Comparison of ENCODE assay signal across 11 cellular contexts in the genomic region with DNA sequence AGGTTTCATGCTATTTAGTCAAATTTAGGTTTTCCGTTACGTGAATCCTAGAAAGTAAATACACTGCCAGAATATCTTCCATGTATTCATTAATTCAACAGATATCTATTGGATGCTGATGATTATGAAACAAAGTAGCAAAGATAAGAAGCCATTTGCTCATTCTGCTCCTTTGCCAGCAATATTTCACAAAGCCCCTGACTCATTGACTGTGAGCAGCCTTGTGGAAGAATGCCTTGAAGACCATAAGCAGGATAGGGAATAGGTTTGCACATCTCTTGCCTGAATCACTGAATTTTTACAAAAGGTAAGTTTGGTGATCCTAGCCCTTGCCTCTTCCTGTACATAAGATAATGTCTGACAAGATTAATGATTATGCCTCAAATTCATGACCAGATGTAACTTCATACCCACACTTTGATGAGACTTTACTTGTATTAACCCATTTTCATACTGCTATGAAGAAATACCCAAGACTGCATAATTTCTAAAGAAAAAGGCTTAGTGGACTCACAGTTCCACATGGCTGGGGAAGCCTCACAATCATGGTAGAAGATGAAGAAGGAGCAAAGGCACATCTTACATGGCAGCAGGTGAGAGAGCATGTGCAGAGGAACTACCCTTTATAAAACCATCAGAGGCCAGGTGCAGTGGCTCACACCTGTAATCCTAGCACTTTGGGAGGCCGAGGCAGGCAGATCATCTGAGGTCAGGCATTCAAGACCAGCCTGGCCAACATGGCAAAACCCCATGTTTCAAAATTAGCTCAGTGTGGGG. TPM values are rescaled to one million over a fixed set of nuclear protein-coding genes. Genes with fewer than 3 reads are reported as not detected.
DNase-seq lines count a peak whose midpoint lies in the region; ATAC-seq, FAIRE-seq and TF ChIP-seq lines count a peak whose summit lies in the region.
"Had no signal": no experiment of that assay in that cellular context is flagged by ENCODE, and none has a peak within 500 bp of the region (broad histone marks: within the 10 kb centered on the region; RNA-seq: fewer than 3 reads in every experiment).

No MANE protein-coding gene starts in this region.

- FAIRE-seq in frontal cortex (lab: Jason Lieb, UNC), result no peak

- H3K36me3 ChIP-seq in GM23338 (ENCODE audit: insufficient read depth) (0 out of 2 replicates have a peak, but pooled peaks cover 4% of the 10 kb centered on the region), adipocyte (ENCODE audit: control insufficient read depth, insufficient read depth, low read length, severe bottlenecking) (no peaks in the 10 kb centered on the region), kidney epithelial cell (ENCODE audit: control insufficient read depth, insufficient read depth, low read length) (no peaks in the 10 kb centered on the region), heart right ventricle (no peaks in the 10 kb centered on the region)
- H3K36me3 ChIP-seq: cardiac muscle cell, prostate gland had no signal

- no peak overlapping the region for H3K27ac Mint-ChIP-seq in GM23338

- H3K9me3 Mint-ChIP-seq in GM23338, result peaks cover 19% of the 10 kb centered on the region

- H3K4me3 ChIP-seq in GM23338 (peak overlapping the region; percentile 96; the same call in 1 of the 2 replicates), adipocyte (ENCODE audit: low read length) (no peak overlapping the region), kidney epithelial cell (ENCODE audit: low read depth, low read length) (no peak overlapping the region), heart right ventricle (no peak overlapping the region)

- no peaks in the 10 kb centered on the region for H4K20me1 ChIP-seq in GM23338 (replicated peaks; ENCODE audit: insufficient read depth)

- H3K4me3 Mint-ChIP-seq in GM23338, result peak overlapping the region; percentile 58

- intact Hi-C loops in heart right ventricle (cut with DNase I), result no loop called here

- H3K27ac ChIP-seq in GM23338 (ENCODE audit: low read depth) (no peak overlapping the region), heart right ventricle (no peak overlapping the region)
- H3K27ac ChIP-seq: cardiac muscle cell, KMS-11, prostate gland had no signal

- no peaks in the 10 kb centered on the region for H3F3A ChIP-seq in GM23338 (replicated peaks; ENCODE audit: low read depth)

- peaks cover 19% of the 10 kb centered on the region for H3K4me1 Mint-ChIP-seq in GM23338

- H2AFZ ChIP-seq in GM23338, result no peak overlapping the region

- no peak for ATAC-seq in GM23338
- no peak for ATAC-seq in heart right ventricle
- ATAC-seq in HG03439 (IDR thresholded peaks at IDR 0.05; ENCODE audit: unreplicated experiment), result no peak

- WGBS in heart right ventricle, 2 donors, result 65 to 69% methylated on average over 3 of the region's 3 CpGs

- H3K36me3 Mint-ChIP-seq in GM23338 (ENCODE audit: low read depth), result peaks cover 41% of the 10 kb centered on the region

- TF ChIP-seq CTCF in AG09319 (IDR thresholded peaks at IDR 0.05; ENCODE audit: low read depth, low read length) (no peak), GM23338 (conservative IDR thresholded peaks at IDR 0.05; ENCODE audit: low read depth in 2 of 2) (no peak), kidney epithelial cell (IDR thresholded peaks at IDR 0.05; ENCODE audit: insufficient read depth, low read length, poor library complexity, severe bottlenecking) (no peak), heart right ventricle (IDR thresholded peaks at IDR 0.05) (no peak)

- H3K9me2 ChIP-seq in GM23338 (ENCODE audit: insufficient read depth), result 0 out of 2 replicates have a peak, but pooled peaks cover 5% of the 10 kb centered on the region

- H3K9me3 ChIP-seq in adipocyte (ENCODE audit: control insufficient read depth, low read length) (no peaks in the 10 kb centered on the region), heart right ventricle (no peaks in the 10 kb centered on the region)
- H3K9me3 ChIP-seq: prostate gland had no signal

- H3K27me3 ChIP-seq in GM23338 (ENCODE audit: insufficient read depth) (no peaks in the 10 kb centered on the region), adipocyte (replicated peaks; ENCODE audit: control insufficient read depth, insufficient read depth, low read length) (no peaks in the 10 kb centered on the region), kidney epithelial cell (ENCODE audit: control insufficient read depth, insufficient read depth, low read length) (no peaks in the 10 kb centered on the region), heart right ventricle (no peaks in the 10 kb centered on the region)
- H3K27me3 ChIP-seq: cardiac muscle cell had no signal

- peaks cover 35% of the 10 kb centered on the region for H3K79me2 ChIP-seq in GM23338 (replicated peaks; ENCODE audit: insufficient read depth)

- H3K27me3 Mint-ChIP-seq in GM23338 (ENCODE audit: insufficient read depth, low read depth, poor library complexity), result peaks cover 7% of the 10 kb centered on the region

- no peak overlapping the region for H3K9ac ChIP-seq in adipocyte (ENCODE audit: low read length)
- H3K9ac ChIP-seq: KMS-11 had no signal

- peaks cover 14% of the 10 kb centered on the region for H3K4me1 ChIP-seq in GM23338 (ENCODE audit: insufficient read depth)
- H3K4me1 ChIP-seq in adipocyte (ENCODE audit: control insufficient read depth, insufficient read depth, low read length), result peaks cover 10% of the 10 kb centered on the region
- H3K4me1 ChIP-seq in heart right ventricle, result peaks cover 0 to 23% (median 15%) of the 10 kb centered on the region in 9 donors
- H3K4me1 ChIP-seq: prostate gland had no signal

- no peak overlapping the region for H3K4me2 ChIP-seq in GM23338

- DNase-seq in AG09319 (ENCODE audit: extremely low read depth, low read depth) (peak; percentile 7), GM23338 (ENCODE audit: low spot score) (no peak), adipocyte (ENCODE audit: low read depth) (peak; percentile 32), kidney epithelial cell (ENCODE audit: low read depth) (peak; percentile 56), heart right ventricle (no peak), frontal cortex (ENCODE audit: low spot score in 2 of 2) (no peak)
- DNase-seq in stimulated activated CD4-positive, alpha-beta T cell treated with anti-CD3 and anti-CD28 coated beads, Interleukin-12 subunit alpha, Interleukin-12 subunit beta, amount 100 ng/mL, for 4 hours, result no peak

TF ChIP-seq in GM23338, 12 proteins besides CTCF, POLR2A, EP300 and RAD21 (continues in another document):
- TF ChIP-seq POLR2AphosphoS5 (IDR thresholded peaks at IDR 0.05; ENCODE audit: low read depth), result no peak
- TF ChIP-seq JUNB (IDR thresholded peaks at IDR 0.05; ENCODE audit: unreplicated experiment), result no peak

RNA-seq across cellular contexts. Expression of gene PIGK, which starts 1.6 kb away (rescaled TPM):
- 20.8 and 26.4 TPM in 2 replicates for total RNA-seq in GM23338 (2014; rRNA removed; shearing (Covaris generic))
- polyA plus RNA-seq in GM23338 (2016; fragmentation: Nextera tagmentation; extraction: Ambion mirVana) (12.7 and 16.4 TPM in 2 replicates), heart right ventricle (10 to 100 TPM in 1 of 2 donors, 1 to 10 TPM in 1; 5.0 to 12.5 TPM)
- total RNA-seq in kidney epithelial cell (20.1 and 27.7 TPM in 2 replicates), heart right ventricle (10 to 100 TPM; 24.4 to 40.7 (median 30.8) TPM), frontal cortex (26.5 TPM)

Comparison
In these comparisons a context has a peak if more than half of its experiments do, and no peak if none do; other contexts are left out.
1. DNase-seq: peak in AG09319 (single experiment), adipocyte (single experiment) and kidney epithelial cell (single experiment); none in GM23338 (single experiment), heart right ventricle (0 of 2), stimulated activated CD4-positive, alpha-beta T cell treated with anti-CD3 and anti-CD28 coated beads, Interleukin-12 subunit alpha, Interleukin-12 subunit beta, amount 100 ng/mL, for 4 hours (single experiment) and frontal cortex (0 of 2).